Comparison of ENCODE assay signal across 9 cellular contexts in genomic region chr16:30369938-30370443, GRCh38. TPM values are rescaled to one million over a fixed set of nuclear protein-coding genes. Genes with fewer than 3 reads are reported as not detected.
A peak's percentile ranks its signal among the peaks of the same experiment; 100 is the strongest.
DNase-seq lines count a peak whose midpoint lies in the region; ATAC-seq and TF ChIP-seq lines count a peak whose summit lies in the region.
"Had no signal": no experiment of that assay in that cellular context is flagged by ENCODE, and none has a peak within 500 bp of the region (broad histone marks: within the 10 kb centered on the region; RNA-seq: fewer than 3 reads in every experiment).

No MANE protein-coding gene starts in this region.

- peaks cover 48% of the 10 kb centered on the region for H3K36me3 Mint-ChIP-seq in Calu3 (ENCODE audit: insufficient read depth, unreplicated experiment)
- H3K36me3 Mint-ChIP-seq in stimulated activated naive B cell treated with anti-CD40 and anti-IgM and Interleukin-4, amounts not matched to agents 10 μg/mL and 1 μg/mL and 100 μg/mL, for 72 hours = peaks cover 14 to 35% of the 10 kb centered on the region in 2 donors

- TF ChIP-seq CTCF in Calu3 (IDR thresholded peaks at IDR 0.05; ENCODE audit: unreplicated experiment) (no peak), right atrium auricular region (IDR thresholded peaks at IDR 0.05) (no peak)

- no peaks in the 10 kb centered on the region for H3K9me3 Mint-ChIP-seq in Calu3 (ENCODE audit: low read depth, unreplicated experiment)
- H3K9me3 Mint-ChIP-seq in stimulated activated naive B cell treated with anti-CD40 and anti-IgM and Interleukin-4, amounts not matched to agents 10 μg/mL and 1 μg/mL and 100 μg/mL, for 72 hours = no peaks in the 10 kb centered on the region

- H3K4me3 ChIP-seq in SJCRH30 (peak overlapping the region; percentile 70), right atrium auricular region (peak overlapping the region; percentile 90)

- DNase-seq in Calu3 (no peak), SJCRH30 (no peak), right atrium auricular region (ENCODE audit: low spot score) (no peak), NCI-H774 (lab: John Stamatoyannopoulos, UW) (no peak), NCI-H2029 treated with DMSO at 0.1 percent for 48 hours (lab: John Stamatoyannopoulos, UW) (no peak)
- DNase-seq in stimulated activated naive B cell treated with anti-CD40 and anti-IgM and Interleukin-4, amounts not matched to agents 10 μg/mL and 1 μg/mL and 100 μg/mL, for 72 hours = no peak

- ATAC-seq in GM21723 (IDR thresholded peaks at IDR 0.05; ENCODE audit: unreplicated experiment) = peak; percentile 6
- ATAC-seq in stimulated activated naive B cell treated with anti-CD40 and anti-IgM and Interleukin-4, amounts not matched to agents 10 μg/mL and 1 μg/mL and 100 μg/mL, for 72 hours (replicated peaks) = peak; percentile 4 to 14
- no peak for ATAC-seq in GM21423 (IDR thresholded peaks at IDR 0.05; ENCODE audit: unreplicated experiment)

- H3K27ac Mint-ChIP-seq in Calu3 (ENCODE audit: unreplicated experiment) = peak overlapping the region; percentile 99
- H3K27ac Mint-ChIP-seq in stimulated activated naive B cell treated with anti-CD40 and anti-IgM and Interleukin-4, amounts not matched to agents 10 μg/mL and 1 μg/mL and 100 μg/mL, for 72 hours = peak overlapping the region; percentile 38

- BruUV-seq in Calu3 (replicated peaks; lab: Mats Ljungman, UMichigan) = no TSS peak

- H3K9me3 ChIP-seq in SJCRH30 (replicated peaks) (no peaks in the 10 kb centered on the region), right atrium auricular region (no peaks in the 10 kb centered on the region)

- H3K27ac ChIP-seq in SJCRH30 (no peak overlapping the region; the same call in 1 of the 2 replicates), right atrium auricular region (peak overlapping the region; percentile 81 to 85)

- peaks cover 17% of the 10 kb centered on the region for H3K36me3 ChIP-seq in SJCRH30
- peaks cover 8% of the 10 kb centered on the region for H3K36me3 ChIP-seq in right atrium auricular region

- H3K4me1 ChIP-seq in SJCRH30 (peaks cover 22% of the 10 kb centered on the region), right atrium auricular region (peaks cover 0 to 56% of the 10 kb centered on the region in 2 donors)

- H3K27me3 ChIP-seq in SJCRH30 (no peaks in the 10 kb centered on the region), right atrium auricular region (no peaks in the 10 kb centered on the region)

- H3K4me1 Mint-ChIP-seq in Calu3 (ENCODE audit: low read depth, unreplicated experiment) = peaks cover 44% of the 10 kb centered on the region
- peaks cover 41 to 50% of the 10 kb centered on the region in 2 donors for H3K4me1 Mint-ChIP-seq in stimulated activated naive B cell treated with anti-CD40 and anti-IgM and Interleukin-4, amounts not matched to agents 10 μg/mL and 1 μg/mL and 100 μg/mL, for 72 hours

- intact Hi-C loops in Calu3 (cut with micrococcal nuclease; ENCODE audit: unreplicated experiment) = loop anchor here (2.0 kb wide), 1 partner anchor 15 kb away; the partner anchor contains the start of gene CD2BP2

- CTCF ChIA-PET in Calu3 (lab: Charles Lee) = interaction anchor here (0.9 to 2.2 kb wide), 9 partner anchors 8 to 39 kb away, joined by 3 to 21 read pairs (median 4); partner anchors contain the start of genes ZNF48 and ZNF771

- peaks cover 14% of the 10 kb centered on the region for H3K27me3 Mint-ChIP-seq in Calu3 (ENCODE audit: unreplicated experiment)
- no peaks in the 10 kb centered on the region for H3K27me3 Mint-ChIP-seq in stimulated activated naive B cell treated with anti-CD40 and anti-IgM and Interleukin-4, amounts not matched to agents 10 μg/mL and 1 μg/mL and 100 μg/mL, for 72 hours

- peak overlapping the region; percentile 86 for H3K4me3 Mint-ChIP-seq in Calu3 (ENCODE audit: low read depth, unreplicated experiment)
- H3K4me3 Mint-ChIP-seq in stimulated activated naive B cell treated with anti-CD40 and anti-IgM and Interleukin-4, amounts not matched to agents 10 μg/mL and 1 μg/mL and 100 μg/mL, for 72 hours = peak overlapping the region; percentile 92 to 96

RNA-seq across cellular contexts. Expression of gene TBC1D10B, which starts 0.3 kb away (rescaled TPM):
- total RNA-seq in Calu3 (2022) (66.4 and 69.5 TPM in 2 replicates), right atrium auricular region (10 to 100 TPM; 20.0 to 22.3 TPM)
- 33.7 and 36.0 TPM in 2 replicates for total RNA-seq in SJCRH30 (2014; rRNA removed; shearing (Covaris generic))

RNA-seq across cellular contexts. Expression of gene MYL11, which starts 4.6 kb away (rescaled TPM):
- total RNA-seq in Calu3 (2022) (not detected in 2 replicates), right atrium auricular region (not detected)
- total RNA-seq in SJCRH30 (2014; rRNA removed; shearing (Covaris generic)) = 10.8 and 13.1 TPM in 2 replicates
- total RNA-seq: SK-MEL-5 had no signal

RNA-seq across cellular contexts. Expression of gene SEPTIN1, which starts 12.4 kb away (rescaled TPM):
- total RNA-seq in Calu3 (2022) = 1.5 and 1.9 TPM in 2 replicates
- 0.23 and 0.45 TPM in 2 replicates for total RNA-seq in SJCRH30 (2014; rRNA removed; shearing (Covaris generic))
- total RNA-seq in right atrium auricular region = under 1 TPM in 1 of 2 donors, not detected in 1; 0.35 TPM
- total RNA-seq: SK-MEL-5 had no signal

RNA-seq across cellular contexts. Expression of gene CD2BP2, which starts 14.9 kb away (rescaled TPM):
- total RNA-seq in Calu3 (2022) = 65.8 and 82.6 TPM in 2 replicates
- 52.2 and 52.3 TPM in 2 replicates for total RNA-seq in SJCRH30 (2014; rRNA removed; shearing (Covaris generic))
- total RNA-seq in right atrium auricular region = 10 to 100 TPM; 22.0 to 39.3 TPM

RNA-seq across cellular contexts. Expression of gene ZNF48, which starts 25.2 kb away (rescaled TPM):
- total RNA-seq in Calu3 (2022) (21.2 and 24.8 TPM in 2 replicates), right atrium auricular region (10 to 100 TPM in 1 of 2 donors, 1 to 10 TPM in 1; 5.7 to 10.7 TPM)
- 9.3 and 10.1 TPM in 2 replicates for total RNA-seq in SJCRH30 (2014; rRNA removed; shearing (Covaris generic))
